ENCODE assay signal across 11 cellular contexts in genomic region chrX:21658152-21658737, GRCh38. TPM values are rescaled to one million over a fixed set of nuclear protein-coding genes. Genes with fewer than 3 reads are reported as not detected.
A peak's percentile ranks its signal among the peaks of the same experiment; 100 is the strongest.
DNase-seq lines count a peak whose midpoint lies in the region; ATAC-seq, FAIRE-seq and TF ChIP-seq lines count a peak whose summit lies in the region.
"Had no signal": no experiment of that assay in that cellular context is flagged by ENCODE, and none has a peak within 500 bp of the region (broad histone marks: within the 10 kb centered on the region; RNA-seq: fewer than 3 reads in every experiment).

Gene KLHL34 (minus strand): TSS chrX:21658330. CDS start chrX:21657788, 542 bp downstream.

- no peak for DNase-seq in breast epithelium (ENCODE audit: low spot score in 2 of 2)
- DNase-seq in MCF 10A (ENCODE audit: unreplicated experiment): no peak
- DNase-seq in astrocyte (ENCODE audit: low read depth): no peak
- peak; percentile 29 to 57 (median 47) for DNase-seq in right lobe of liver
- DNase-seq in type B pancreatic cell (ENCODE audit: extremely low spot score, unreplicated experiment): no peak
- DNase-seq in germinal center (ENCODE audit: low spot score): no peak
- no peak for DNase-seq in NCI-H146 (lab: John Stamatoyannopoulos, UW)
- no peak for DNase-seq in G401 (ENCODE audit: low spot score)
- DNase-seq: activated gamma-delta T cell treated with Interleukin-2 at 50 U/mL for 16 hours had no signal

- in situ Hi-C loops in G401 (cut with HindIII; ENCODE audit: low sequenced_read_pairs): no loop called here

- H3K4me1 Mint-ChIP-seq in MCF 10A (ENCODE audit: insufficient read depth, unreplicated experiment) (no peaks in the 10 kb centered on the region), astrocyte (ENCODE audit: low read depth, unreplicated experiment) (no peaks in the 10 kb centered on the region), type B pancreatic cell (ENCODE audit: unreplicated experiment) (peaks cover 8% of the 10 kb centered on the region)

- FAIRE-seq in astrocyte (lab: Jason Lieb, UNC): no peak

- TF ChIP-seq POLR2A in breast epithelium (IDR thresholded peaks at IDR 0.05): no peak
- no peak for TF ChIP-seq POLR2A in right lobe of liver (IDR thresholded peaks at IDR 0.05)

- H2AFZ ChIP-seq in astrocyte (ENCODE audit: low read depth, low read length): peak within 1 kb of the TSS; percentile 71

- H3K4me1 ChIP-seq in breast epithelium (no peaks in the 10 kb centered on the region), astrocyte (ENCODE audit: insufficient read depth, low read length) (no peaks in the 10 kb centered on the region), right lobe of liver (no peaks in the 10 kb centered on the region)

- H3K27me3 Mint-ChIP-seq in MCF 10A (ENCODE audit: insufficient read depth, unreplicated experiment) (peaks cover 19% of the 10 kb centered on the region), astrocyte (ENCODE audit: low read depth, unreplicated experiment) (peaks cover 7% of the 10 kb centered on the region), type B pancreatic cell (no peaks in the 10 kb centered on the region)

- CTCF ChIA-PET in MCF 10A (lab: Yijun Ruan, JAX): no interaction called here

- H3K4me3 ChIP-seq in breast epithelium (peak within 1 kb of the TSS; percentile 25 to 50 (median 25)), astrocyte (ENCODE audit: insufficient read depth, low read depth, low read length) (peak within 1 kb of the TSS; percentile 5), right lobe of liver (peak within 1 kb of the TSS in 2 of 3 donors; percentile 28 to 47)

- peaks cover 6% of the 10 kb centered on the region for H3K9me3 Mint-ChIP-seq in MCF 10A (ENCODE audit: unreplicated experiment)
- no peaks in the 10 kb centered on the region for H3K9me3 Mint-ChIP-seq in astrocyte (ENCODE audit: unreplicated experiment)
- peaks cover 9% of the 10 kb centered on the region for H3K9me3 Mint-ChIP-seq in type B pancreatic cell

- H3K36me3 ChIP-seq in breast epithelium (no peaks in the 10 kb centered on the region), astrocyte (ENCODE audit: insufficient read depth, low read length) (no peaks in the 10 kb centered on the region), right lobe of liver (no peaks in the 10 kb centered on the region)

- no peak for TF ChIP-seq CTCF in breast epithelium (IDR thresholded peaks at IDR 0.05)
- TF ChIP-seq CTCF in MCF 10A (IDR thresholded peaks at IDR 0.05; ENCODE audit: unreplicated experiment): no peak
- no peak for TF ChIP-seq CTCF in astrocyte (IDR thresholded peaks at IDR 0.05; ENCODE audit: insufficient read depth, low read depth, low read length)
- TF ChIP-seq CTCF in right lobe of liver (IDR thresholded peaks at IDR 0.05): no peak
- TF ChIP-seq CTCF in type B pancreatic cell (conservative IDR thresholded peaks at IDR 0.05): no peak

- no TSS peak for BruUV-seq in MCF 10A (replicated peaks; lab: Mats Ljungman, UMichigan)

- H3K9ac ChIP-seq in astrocyte (ENCODE audit: low read length): no peak within 1 kb of the TSS

- H3K9me3 ChIP-seq in breast epithelium: peaks cover 0 to 8% of the 10 kb centered on the region in 2 donors
- H3K9me3 ChIP-seq in astrocyte (ENCODE audit: insufficient read depth, low read depth, low read length): no peaks in the 10 kb centered on the region
- no peaks in the 10 kb centered on the region for H3K9me3 ChIP-seq in right lobe of liver

- no peak within 1 kb of the TSS for H3K4me3 Mint-ChIP-seq in MCF 10A (ENCODE audit: unreplicated experiment)
- no peak within 1 kb of the TSS for H3K4me3 Mint-ChIP-seq in astrocyte (ENCODE audit: unreplicated experiment)
- peak within 1 kb of the TSS; percentile 24 for H3K4me3 Mint-ChIP-seq in type B pancreatic cell

- no peak within 1 kb of the TSS for H3K27ac Mint-ChIP-seq in MCF 10A (ENCODE audit: low read depth, unreplicated experiment)
- no peak within 1 kb of the TSS for H3K27ac Mint-ChIP-seq in astrocyte (ENCODE audit: unreplicated experiment)
- no peak within 1 kb of the TSS for H3K27ac Mint-ChIP-seq in type B pancreatic cell

- peak within 1 kb of the TSS; percentile 73 for H3K4me2 ChIP-seq in astrocyte (ENCODE audit: low read length)

- H3K27ac ChIP-seq in breast epithelium (no peak within 1 kb of the TSS), astrocyte (ENCODE audit: low read depth, low read length) (no peak within 1 kb of the TSS), right lobe of liver (no peak within 1 kb of the TSS)
- H3K27ac ChIP-seq: C4-2B had no signal

- no peaks in the 10 kb centered on the region for H4K20me1 ChIP-seq in astrocyte (ENCODE audit: insufficient read depth, low read length)

- ATAC-seq in right lobe of liver: peak; percentile 74 to 90 (median 90)

- intact Hi-C loops in breast epithelium (cut with DNase I; ENCODE audit: low total_unique reads) (no loop called here), MCF 10A (cut with micrococcal nuclease) (no loop called here), right lobe of liver (cut with DNase I) (no loop called here)

- 10% methylated on average over 6 of the region's 60 CpGs for WGBS in right lobe of liver (ENCODE audit: insufficient coverage, low coverage, low lambda C conversion rate, missing lambda C conversion rate)

- H3K36me3 Mint-ChIP-seq in MCF 10A (ENCODE audit: insufficient read depth, unreplicated experiment): no peaks in the 10 kb centered on the region
- no peaks in the 10 kb centered on the region for H3K36me3 Mint-ChIP-seq in astrocyte (ENCODE audit: low read depth, unreplicated experiment)
- peaks cover 3% of the 10 kb centered on the region for H3K36me3 Mint-ChIP-seq in type B pancreatic cell

- POLR2A ChIA-PET in MCF 10A (lab: Yijun Ruan, JAX): no interaction called here

- H3K79me2 ChIP-seq in astrocyte (ENCODE audit: insufficient read depth, low read length): no peaks in the 10 kb centered on the region

- H3K27me3 ChIP-seq in breast epithelium (peaks cover 0 to 45% of the 10 kb centered on the region in 2 donors), astrocyte (ENCODE audit: insufficient read depth, low read length) (no peaks in the 10 kb centered on the region), right lobe of liver (no peaks in the 10 kb centered on the region)

RNA-seq across cellular contexts. Expression of gene KLHL34, which starts in this region (rescaled TPM):
- total RNA-seq in breast epithelium: under 1 TPM in 1 of 3 donors, not detected in 2; 0.32 TPM
- not detected in 2 replicates for total RNA-seq in MCF 10A (2022)
- not detected in 2 replicates for total RNA-seq in astrocyte
- under 1 TPM in 5 of 6 experiments, not detected in 1; 0.06 to 0.18 (median 0.10) TPM for total RNA-seq in right lobe of liver
- total RNA-seq in type B pancreatic cell (ENCODE audit: low replicate concordance): 0.21 TPM in 1 of 2 replicates, not detected in the other
- total RNA-seq in G401 (2014; rRNA removed; shearing (Covaris generic)): not detected in 2 replicates
- total RNA-seq: OCI-LY7 had no signal

Comparison
In these comparisons a context has a peak if more than half of its experiments do, and no peak if none do; other contexts are left out.
1. Peak in DNase-seq, ATAC-seq and H3K4me3 ChIP-seq in right lobe of liver; RNA of the gene not detected or under 1 TPM.